In the genomic region with DNA sequence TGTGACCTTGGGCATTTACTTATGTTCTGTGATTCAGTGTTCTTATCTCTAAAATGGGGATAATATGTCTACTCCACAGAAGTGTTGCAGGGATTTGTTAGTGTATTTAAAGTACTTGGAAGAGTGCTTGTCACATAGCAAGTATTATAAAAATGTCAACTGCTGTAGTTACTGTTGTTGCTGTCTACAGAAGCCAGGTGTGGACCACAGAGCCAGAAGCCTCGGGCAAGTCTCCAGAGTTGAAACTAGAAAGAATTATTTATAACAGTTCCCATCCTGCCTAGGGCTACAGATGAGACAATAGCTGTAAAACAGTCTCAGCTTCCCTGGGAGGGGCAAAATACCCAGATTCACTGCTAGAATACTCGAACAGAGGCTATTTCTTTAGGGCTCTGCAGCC, we compare ENCODE assay signal across 14 cellular contexts. TPM values are rescaled to one million over a fixed set of nuclear protein-coding genes. Genes with fewer than 3 reads are reported as not detected.
DNase-seq lines count a peak whose midpoint lies in the region; ATAC-seq and TF ChIP-seq lines count a peak whose summit lies in the region.
"Had no signal": no experiment of that assay in that cellular context is flagged by ENCODE, and none has a peak within 500 bp of the region (broad histone marks: within the 10 kb centered on the region; RNA-seq: fewer than 3 reads in every experiment).

No MANE protein-coding gene starts in this region.

- TF ChIP-seq CTCF in PC-9 (conservative IDR thresholded peaks at IDR 0.05) (no peak), thyroid gland (IDR thresholded peaks at IDR 0.05) (no peak)

- H3K36me3 Mint-ChIP-seq in stimulated activated naive B cell treated with anti-CD40 and anti-IgM and Interleukin-4, amounts not matched to agents 10 μg/mL and 1 μg/mL and 100 μg/mL, for 72 hours: no peaks in the 10 kb centered on the region
- H3K36me3 Mint-ChIP-seq: CD8-positive, alpha-beta memory T cell; naive B cell had no signal

- in situ Hi-C loops in HAP-1 (cut with MboI; ENCODE audit: low sequenced_read_pairs): no loop called here

- ATAC-seq in GM21367 (IDR thresholded peaks at IDR 0.05; ENCODE audit: unreplicated experiment) (peak; percentile 42), GM21825 (IDR thresholded peaks at IDR 0.05; ENCODE audit: unreplicated experiment) (no peak)
- ATAC-seq in stimulated activated naive B cell treated with anti-CD40 and anti-IgM and Interleukin-4, amounts not matched to agents 10 μg/mL and 1 μg/mL and 100 μg/mL, for 72 hours (replicated peaks): no peak
- ATAC-seq: effector memory CD8-positive, alpha-beta T cell had no signal

- no peak overlapping the region for H3K4me3 ChIP-seq in BLaER1
- peak overlapping the region; percentile 54 for H3K4me3 ChIP-seq in PC-9
- H3K4me3 ChIP-seq in thyroid gland (replicated peaks in 1 of 3): no peak overlapping the region
- H3K4me3 ChIP-seq in HAP-1: no peak overlapping the region

- H3K9me3 Mint-ChIP-seq in stimulated activated naive B cell treated with anti-CD40 and anti-IgM and Interleukin-4, amounts not matched to agents 10 μg/mL and 1 μg/mL and 100 μg/mL, for 72 hours: peaks cover 0 to 2% of the 10 kb centered on the region in 2 donors
- H3K9me3 Mint-ChIP-seq: CD8-positive, alpha-beta memory T cell; effector memory CD8-positive, alpha-beta T cell; naive B cell had no signal

- POLR2A ChIA-PET in PC-9 (lab: Charles Lee; ENCODE audit: unreplicated experiment): interaction anchor here (1.0 kb wide), 1 partner anchor 36 kb away, joined by 5 read pairs; no protein-coding TSS in a partner anchor

- peaks cover 43% of the 10 kb centered on the region for H3F3A ChIP-seq in PC-9 (ENCODE audit: insufficient read depth, low read depth)

- 84 to 85% methylated on average over 2 of the region's 2 CpGs for WGBS in thyroid gland, 2 donors

- H2AFZ ChIP-seq in PC-9: peak overlapping the region; percentile 17; the same call in 1 of the 2 replicates

- CTCF ChIA-PET in PC-9 (lab: Charles Lee): no interaction called here

- H3K79me2 ChIP-seq in PC-9 (ENCODE audit: low read depth): peaks cover 20% of the 10 kb centered on the region

- no peaks in the 10 kb centered on the region for H3K36me3 ChIP-seq in BLaER1
- H3K36me3 ChIP-seq in PC-9 (ENCODE audit: low read depth): peaks cover 3% of the 10 kb centered on the region; the same call in 1 of the 2 replicates
- H3K36me3 ChIP-seq in thyroid gland: no peaks in the 10 kb centered on the region
- no peaks in the 10 kb centered on the region for H3K36me3 ChIP-seq in HAP-1 (replicated peaks)

- H3K27me3 Mint-ChIP-seq in stimulated activated naive B cell treated with anti-CD40 and anti-IgM and Interleukin-4, amounts not matched to agents 10 μg/mL and 1 μg/mL and 100 μg/mL, for 72 hours: no peaks in the 10 kb centered on the region
- H3K27me3 Mint-ChIP-seq: effector memory CD8-positive, alpha-beta T cell; naive B cell had no signal

- TF ChIP-seq POLR2A in thyroid gland (IDR thresholded peaks at IDR 0.05): no peak

- H4K20me1 ChIP-seq in BLaER1 (no peaks in the 10 kb centered on the region), PC-9 (ENCODE audit: insufficient read depth) (no peaks in the 10 kb centered on the region)

- intact Hi-C loops in PC-9 (cut with micrococcal nuclease; ENCODE audit: unreplicated experiment) (loop anchor here (2.0 kb wide), 3 partner anchors 66 to 254 kb away; partner anchors contain the start of gene MAX), thyroid gland (cut with DNase I) (no loop called here)

- H3K4me2 ChIP-seq in BLaER1 (peak overlapping the region; percentile 23), PC-9 (peak overlapping the region; percentile 82)

- no peaks in the 10 kb centered on the region for H3K9me2 ChIP-seq in PC-9 (ENCODE audit: insufficient read depth)

- H3K27me3 ChIP-seq in BLaER1 (no peaks in the 10 kb centered on the region), PC-9 (ENCODE audit: insufficient read depth, low read depth) (no peaks in the 10 kb centered on the region), thyroid gland (no peaks in the 10 kb centered on the region), HAP-1 (ENCODE audit: low read depth) (no peaks in the 10 kb centered on the region)

- BruUV-seq in PC-9 (replicated peaks; lab: Mats Ljungman, UMichigan): TSS peak; percentile 81

- peaks cover 16 to 62% of the 10 kb centered on the region in 2 donors for H3K4me1 Mint-ChIP-seq in stimulated activated naive B cell treated with anti-CD40 and anti-IgM and Interleukin-4, amounts not matched to agents 10 μg/mL and 1 μg/mL and 100 μg/mL, for 72 hours

- DNase-seq in PC-9: peak; percentile 52 to 80
- DNase-seq in islet precursor cell: peak; percentile 65
- DNase-seq in stimulated activated naive B cell treated with anti-CD40 and anti-IgM and Interleukin-4, amounts not matched to agents 10 μg/mL and 1 μg/mL and 100 μg/mL, for 72 hours: no peak
- no peak for DNase-seq in thyroid gland
- no peak for DNase-seq in HAP-1 (ENCODE audit: low spot score in 2 of 2)
- DNase-seq: aorta; CD8-positive, alpha-beta memory T cell; effector memory CD8-positive, alpha-beta T cell; Karpas-422; naive B cell; SIG-M5 had no signal

- H3K27ac ChIP-seq in BLaER1 (no peak overlapping the region), PC-9 (peak overlapping the region; percentile 95), thyroid gland (no peak overlapping the region)

- H3K4me1 ChIP-seq in BLaER1 (peaks cover 29% of the 10 kb centered on the region), PC-9 (replicated peaks; ENCODE audit: insufficient read depth) (peaks cover 86% of the 10 kb centered on the region), thyroid gland (peaks cover 1 to 6% of the 10 kb centered on the region in 2 donors), HAP-1 (peaks cover 3% of the 10 kb centered on the region)

- H3K9ac ChIP-seq in BLaER1: no peak overlapping the region

- H3K9me3 ChIP-seq in BLaER1: no peaks in the 10 kb centered on the region
- no peaks in the 10 kb centered on the region; the same call in 1 of the 2 replicates for H3K9me3 ChIP-seq in PC-9 (ENCODE audit: insufficient read depth, low read depth)
- H3K9me3 ChIP-seq in thyroid gland: no peaks in the 10 kb centered on the region
- H3K9me3 ChIP-seq in HAP-1: no peaks in the 10 kb centered on the region; the same call in 1 of the 2 replicates

- H3K27ac Mint-ChIP-seq in stimulated activated naive B cell treated with anti-CD40 and anti-IgM and Interleukin-4, amounts not matched to agents 10 μg/mL and 1 μg/mL and 100 μg/mL, for 72 hours: no peak overlapping the region
- H3K27ac Mint-ChIP-seq: effector memory CD8-positive, alpha-beta T cell had no signal

- no peak overlapping the region for H3K4me3 Mint-ChIP-seq in stimulated activated naive B cell treated with anti-CD40 and anti-IgM and Interleukin-4, amounts not matched to agents 10 μg/mL and 1 μg/mL and 100 μg/mL, for 72 hours
- H3K4me3 Mint-ChIP-seq: CD8-positive, alpha-beta memory T cell; effector memory CD8-positive, alpha-beta T cell; naive B cell had no signal

RNA-seq across cellular contexts. Expression of gene FUT8, which starts 55.4 kb away (rescaled TPM):
- total RNA-seq in PC-9 (2021) (134 and 135 TPM in 2 replicates), thyroid gland (10 to 100 TPM; 29.2 to 55.5 (median 41.1) TPM)

Comparison
In these comparisons a context has a peak if more than half of its experiments do, and no peak if none do; other contexts are left out.
1. DNase-seq: peak in PC-9 (2 of 2) and islet precursor cell (single experiment); none in stimulated activated naive B cell treated with anti-CD40 and anti-IgM and Interleukin-4, amounts not matched to agents 10 μg/mL and 1 μg/mL and 100 μg/mL, for 72 hours (single experiment), thyroid gland (0 of 2) and HAP-1 (0 of 2).